ENCODE assay signal across 9 cellular contexts in the genomic region with DNA sequence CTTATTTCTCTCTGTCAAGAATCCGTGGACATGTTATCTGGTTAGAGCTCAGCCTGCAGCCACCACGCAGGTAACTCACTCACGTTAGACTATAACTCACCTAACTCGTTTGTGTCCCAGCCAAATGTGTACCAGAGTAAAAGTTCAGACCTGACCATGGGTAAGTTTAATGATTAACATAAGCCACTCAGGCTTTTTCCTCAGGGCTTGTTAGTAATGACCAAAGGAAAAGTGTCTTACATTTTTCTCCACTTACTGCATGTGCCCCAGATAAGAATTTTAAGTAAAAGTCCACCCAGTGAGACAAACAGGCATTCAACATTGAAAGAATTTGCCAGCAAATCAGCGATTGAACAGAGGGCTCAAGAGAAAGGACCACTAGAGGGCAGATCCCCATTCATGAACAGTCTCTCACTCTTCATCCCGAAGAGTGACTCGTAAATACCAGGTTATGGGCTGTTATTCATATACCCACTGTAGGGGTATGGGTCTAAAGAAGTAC. TPM values are rescaled to one million over a fixed set of nuclear protein-coding genes. Genes with fewer than 3 reads are reported as not detected.
A peak's percentile ranks its signal among the peaks of the same experiment; 100 is the strongest.
DNase-seq lines count a peak whose midpoint lies in the region; ATAC-seq, FAIRE-seq and TF ChIP-seq lines count a peak whose summit lies in the region.
"Had no signal": no experiment of that assay in that cellular context is flagged by ENCODE, and none has a peak within 500 bp of the region (broad histone marks: within the 10 kb centered on the region; RNA-seq: fewer than 3 reads in every experiment).

A gene with protein sequence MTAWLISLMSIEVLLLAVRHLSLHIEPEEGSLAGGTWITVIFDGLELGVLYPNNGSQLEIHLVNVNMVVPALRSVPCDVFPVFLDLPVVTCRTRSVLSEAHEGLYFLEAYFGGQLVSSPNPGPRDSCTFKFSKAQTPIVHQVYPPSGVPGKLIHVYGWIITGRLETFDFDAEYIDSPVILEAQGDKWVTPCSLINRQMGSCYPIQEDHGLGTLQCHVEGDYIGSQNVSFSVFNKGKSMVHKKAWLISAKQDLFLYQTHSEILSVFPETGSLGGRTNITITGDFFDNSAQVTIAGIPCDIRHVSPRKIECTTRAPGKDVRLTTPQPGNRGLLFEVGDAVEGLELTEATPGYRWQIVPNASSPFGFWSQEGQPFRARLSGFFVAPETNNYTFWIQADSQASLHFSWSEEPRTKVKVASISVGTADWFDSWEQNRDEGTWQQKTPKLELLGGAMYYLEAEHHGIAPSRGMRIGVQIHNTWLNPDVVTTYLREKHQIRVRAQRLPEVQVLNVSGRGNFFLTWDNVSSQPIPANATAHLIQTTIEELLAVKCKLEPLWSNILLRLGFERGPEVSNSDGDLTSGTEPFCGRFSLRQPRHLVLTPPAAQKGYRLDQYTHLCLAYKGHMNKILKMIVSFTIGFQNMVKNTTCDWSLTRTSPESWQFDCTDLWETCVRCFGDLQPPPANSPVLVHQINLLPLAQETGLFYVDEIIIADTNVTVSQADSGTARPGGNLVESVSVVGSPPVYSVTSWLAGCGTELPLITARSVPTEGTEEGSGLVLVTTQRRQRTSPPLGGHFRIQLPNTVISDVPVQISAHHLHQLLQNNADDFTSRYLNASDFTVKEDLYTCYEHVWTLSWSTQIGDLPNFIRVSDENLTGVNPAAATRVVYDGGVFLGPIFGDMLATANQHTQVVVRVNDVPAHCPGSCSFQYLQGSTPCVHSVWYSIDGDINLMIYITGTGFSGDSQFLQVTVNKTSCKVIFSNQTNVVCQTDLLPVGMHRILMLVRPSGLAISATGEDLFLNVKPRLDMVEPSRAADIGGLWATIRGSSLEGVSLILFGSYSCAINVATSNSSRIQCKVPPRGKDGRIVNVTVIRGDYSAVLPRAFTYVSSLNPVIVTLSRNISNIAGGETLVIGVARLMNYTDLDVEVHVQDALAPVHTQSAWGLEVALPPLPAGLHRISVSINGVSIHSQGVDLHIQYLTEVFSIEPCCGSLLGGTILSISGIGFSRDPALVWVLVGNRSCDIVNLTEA (N-terminal part only) (minus strand): TSS at position 116 of the 502 bp plus-strand sequence. CDS start 2,680 bp downstream, outside the sequence.

- ATAC-seq in HG02610 (IDR thresholded peaks at IDR 0.05; ENCODE audit: unreplicated experiment) (no peak), HG03196 (IDR thresholded peaks at IDR 0.05; ENCODE audit: unreplicated experiment) (no peak)

- H3K9ac ChIP-seq in skeletal muscle tissue (ENCODE audit: low read depth in 1 of 3, low read length in 3 of 3), result no peak within 1 kb of the TSS

- no peak for TF ChIP-seq POLR2A in GM12892 (IDR thresholded peaks at IDR 0.05; ENCODE audit: low read depth, low read length)

- FAIRE-seq in GM12892 (lab: Jason Lieb, UNC), result no peak
- FAIRE-seq: A204.1 had no signal

- no peak within 1 kb of the TSS for H3K27ac ChIP-seq in skeletal muscle tissue (ENCODE audit: low read depth, low read length)

- H3K36me3 ChIP-seq in skeletal muscle tissue (ENCODE audit: control insufficient read depth in 3 of 3, insufficient read depth in 3 of 3, low read length in 3 of 3), result no peaks in the 10 kb centered on the region

- H3K4me3 ChIP-seq in epithelial cell of esophagus (ENCODE audit: low read length) (no peak within 1 kb of the TSS), skeletal muscle tissue (ENCODE audit: low read length in 3 of 3) (no peak within 1 kb of the TSS)

- peak; percentile 37 for TF ChIP-seq CTCF in epithelial cell of esophagus (IDR thresholded peaks at IDR 0.05; ENCODE audit: insufficient read depth, low read depth, low read length, missing control alignments)

- no peaks in the 10 kb centered on the region for H3K9me3 ChIP-seq in skeletal muscle tissue (ENCODE audit: control insufficient read depth in 3 of 3, low read length in 3 of 3)

- peak; percentile 6 for DNase-seq in NCI-H1105 treated with DMSO at 0.1 percent for 48 hours (lab: John Stamatoyannopoulos, UW)
- no peak for DNase-seq in NCI-H1105 (lab: John Stamatoyannopoulos, UW)
- peak; percentile 33 for DNase-seq in NAMALWA (ENCODE audit: low spot score)
- peak; percentile 49 for DNase-seq in epithelial cell of esophagus (ENCODE audit: low read depth)
- no peak for DNase-seq in GM12892 (ENCODE audit: insufficient read length)

- H3K4me1 ChIP-seq in skeletal muscle tissue (ENCODE audit: control insufficient read depth in 3 of 3, insufficient read depth in 3 of 3, low read length in 3 of 3), result peaks cover 0 to 18% (median 0%) of the 10 kb centered on the region in 3 donors

- H3K27me3 ChIP-seq in skeletal muscle tissue (ENCODE audit: control insufficient read depth in 3 of 3, insufficient read depth in 3 of 3, low read length in 3 of 3), result no peaks in the 10 kb centered on the region

RNA-seq across cellular contexts. Expression of the gene that starts here (rescaled TPM):
- 38.6 TPM for total RNA-seq in skeletal muscle tissue
- 0.02 TPM for polyA plus RNA-seq in GM12892 (2012; ENCODE audit: missing spikeins)

Comparison
In these comparisons a context has a peak if more than half of its experiments do, and no peak if none do; other contexts are left out.
1. DNase-seq: peak in NCI-H1105 treated with DMSO at 0.1 percent for 48 hours (single experiment), NAMALWA (single experiment) and epithelial cell of esophagus (single experiment); none in NCI-H1105 (single experiment) and GM12892 (single experiment).